In the genomic region with DNA sequence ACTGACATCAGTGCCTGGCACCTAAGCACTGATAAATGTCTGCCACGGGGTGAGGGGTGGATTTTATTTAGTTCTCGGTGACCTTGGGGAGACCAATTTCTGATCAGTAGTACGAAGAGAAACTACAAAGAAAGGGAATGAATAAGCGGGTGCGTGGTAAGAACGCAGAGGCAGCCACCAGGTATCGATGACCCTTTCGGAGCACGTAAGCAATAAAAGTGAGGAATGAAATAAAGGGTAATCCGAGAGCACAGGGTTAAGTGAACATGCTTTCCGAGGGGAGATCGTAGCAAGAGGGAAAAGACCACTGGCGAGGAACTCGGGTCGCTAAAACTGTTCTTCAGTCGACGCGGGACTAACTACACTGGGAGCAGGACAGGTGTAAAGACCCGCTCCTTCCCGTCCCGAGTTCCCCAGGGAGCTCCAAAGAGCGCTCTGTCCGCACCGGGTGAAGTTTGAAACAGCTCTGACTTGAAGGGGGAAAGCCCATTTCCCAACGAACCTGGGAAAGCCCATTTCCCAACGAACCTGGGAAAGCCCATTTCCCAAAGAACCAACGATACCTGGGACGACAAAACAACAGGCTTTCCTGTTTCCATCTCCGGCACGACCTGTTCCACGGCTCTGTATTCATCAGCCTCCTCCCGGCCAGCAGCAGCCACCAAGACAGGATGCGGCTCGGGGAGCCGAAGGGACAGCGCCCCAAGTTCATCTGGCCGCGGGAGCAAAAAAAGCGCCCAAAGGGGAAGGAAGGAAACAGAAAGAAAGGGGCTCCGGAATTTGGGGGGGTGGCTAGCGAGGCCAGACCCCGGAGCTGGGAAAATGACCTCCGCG, we compare ENCODE assay signal across 8 cellular contexts. TPM values are rescaled to one million over a fixed set of nuclear protein-coding genes. Genes with fewer than 3 reads are reported as not detected.
DNase-seq lines count a peak whose midpoint lies in the region; ATAC-seq, FAIRE-seq and TF ChIP-seq lines count a peak whose summit lies in the region.

No MANE protein-coding gene starts in this region.

- intact Hi-C loops in GM12878 (cut with micrococcal nuclease; ENCODE audit: unreplicated experiment) (loop anchor here (5.0 kb wide), 1 partner anchor 166 kb away; no protein-coding TSS in a partner anchor), sciatic nerve (cut with DNase I) (no loop called here)

- H3K27ac ChIP-seq in ACC112 (ENCODE audit: low read depth, low read length) (no peak overlapping the region), GM12878 (ENCODE audit: control insufficient read depth, insufficient read depth) (no peak overlapping the region), keratinocyte (ENCODE audit: control insufficient read depth, insufficient read depth, low read length) (peak overlapping the region; percentile 53)

- H3K9me3 ChIP-seq in GM12878 (replicated peaks; ENCODE audit: control insufficient read depth, insufficient read depth, low read length) (no peaks in the 10 kb centered on the region), keratinocyte (ENCODE audit: control insufficient read depth, low read depth, low read length) (no peaks in the 10 kb centered on the region)

- no peak for TF ChIP-seq RAD21 in GM12878 (IDR thresholded peaks at IDR 0.05; ENCODE audit: insufficient read depth, low read depth, low read length)

- CTCF ChIA-PET in GM12878 (lab: Yijun Ruan, JAX): interaction anchor here (0.7 to 0.9 kb wide), 2 partner anchors 124 to 443 kb away, joined by 3 to 4 read pairs; no protein-coding TSS in a partner anchor

- no peaks in the 10 kb centered on the region for H3K36me3 ChIP-seq in ACC112 (ENCODE audit: insufficient read depth, low read length)
- no peaks in the 10 kb centered on the region for H3K36me3 ChIP-seq in GM12878 (ENCODE audit: control insufficient read depth in 2 of 2, insufficient read depth in 2 of 2, low read length in 1 of 2)
- no peaks in the 10 kb centered on the region for H3K36me3 ChIP-seq in keratinocyte (ENCODE audit: control insufficient read depth in 2 of 2, extremely low read depth in 1 of 2, insufficient read depth in 2 of 2, low read length in 2 of 2)

- in situ Hi-C loops in GM12878 (cut with MboI): no loop called here

- peak overlapping the region; percentile 83 to 98 for H3K4me3 Mint-ChIP-seq in stimulated activated naive B cell treated with anti-CD40 and anti-IgM and Interleukin-4, amounts not matched to agents 10 μg/mL and 1 μg/mL and 100 μg/mL, for 72 hours

- H3K9me1 ChIP-seq in keratinocyte (ENCODE audit: control insufficient read depth, extremely low read depth, insufficient read depth, low read length): no peaks in the 10 kb centered on the region

- BruUV-seq in GM12878 (replicated peaks; lab: Mats Ljungman, UMichigan): no TSS peak

- H4K20me1 ChIP-seq in GM12878 (ENCODE audit: control insufficient read depth, insufficient read depth) (no peaks in the 10 kb centered on the region), keratinocyte (ENCODE audit: control insufficient read depth, extremely low read depth, insufficient read depth, low read length) (no peaks in the 10 kb centered on the region)

- SMC1A ChIA-PET in GM12878 (lab: Charles Lee; ENCODE audit: uncharacterized antibody, unreplicated experiment): interaction anchor here (1.2 kb wide), 1 partner anchor 143 kb away, joined by 3 read pairs; a partner anchor contains a TSS

- RAD21 ChIA-PET in GM12878 (lab: Charles Lee; ENCODE audit: unreplicated experiment): no interaction called here

- no peak for TF ChIP-seq POLR2A in GM12878 (IDR thresholded peaks at IDR 0.05; ENCODE audit: low read depth, low read length)

- H3K4me1 Mint-ChIP-seq in stimulated activated naive B cell treated with anti-CD40 and anti-IgM and Interleukin-4, amounts not matched to agents 10 μg/mL and 1 μg/mL and 100 μg/mL, for 72 hours: peaks cover 13 to 17% of the 10 kb centered on the region in 2 donors

- H3K9ac ChIP-seq in GM12878 (ENCODE audit: control insufficient read depth, insufficient read depth, low read length): peak overlapping the region; percentile 34; the same call in 1 of the 2 replicates
- H3K9ac ChIP-seq in keratinocyte (ENCODE audit: control insufficient read depth, extremely low read depth, insufficient read depth, low read length): peak overlapping the region; percentile 68

- H2AFZ ChIP-seq in ACC112 (ENCODE audit: low read length, unreplicated experiment): no peak overlapping the region
- peak overlapping the region; percentile 89 for H2AFZ ChIP-seq in GM12878 (ENCODE audit: control insufficient read depth, low read depth, low read length)
- peak overlapping the region; percentile 74 for H2AFZ ChIP-seq in keratinocyte (ENCODE audit: control insufficient read depth, low read length)

- peak; percentile 61 for DNase-seq in GM10266 (ENCODE audit: extremely low spot score)
- peak; percentile 37 for DNase-seq in HuH-7 (ENCODE audit: low spot score)
- no peak for DNase-seq in GM12878 (ENCODE audit: low read depth, low spot score)
- DNase-seq in keratinocyte (ENCODE audit: low read depth, low spot score): no peak
- DNase-seq in stimulated activated naive B cell treated with anti-CD40 and anti-IgM and Interleukin-4, amounts not matched to agents 10 μg/mL and 1 μg/mL and 100 μg/mL, for 72 hours: no peak
- DNase-seq in sciatic nerve (ENCODE audit: low spot score): no peak
- no peak for DNase-seq in HCEC 1CT

- ATAC-seq in GM12878 (peak; percentile 59), sciatic nerve (no peak)
- ATAC-seq in stimulated activated naive B cell treated with anti-CD40 and anti-IgM and Interleukin-4, amounts not matched to agents 10 μg/mL and 1 μg/mL and 100 μg/mL, for 72 hours (replicated peaks): peak in 1 of 2 donors; percentile 28

- FAIRE-seq in GM12878 (lab: Jason Lieb, UNC) (no peak), keratinocyte (lab: Jason Lieb, UNC) (no peak)

- dilution Hi-C loops in keratinocyte (cut with MboI; ENCODE audit: extremely low pct_ligation_motif_present, low sequenced_read_pairs): no loop called here

- H3K27me3 ChIP-seq in ACC112 (ENCODE audit: insufficient read depth, low read length): peaks cover 61% of the 10 kb centered on the region
- peaks cover 0 to 8% of the 10 kb centered on the region in 2 experiments; a peak in 3 of 4 replicates for H3K27me3 ChIP-seq in GM12878 (replicated peaks in 1 of 2; ENCODE audit: control insufficient read depth in 2 of 2, insufficient read depth in 2 of 2, low read length in 1 of 2)
- no peaks in the 10 kb centered on the region for H3K27me3 ChIP-seq in keratinocyte (ENCODE audit: control insufficient read depth, extremely low read depth, insufficient read depth, low read length)

- POLR2A ChIA-PET in GM12878 (lab: Charles Lee): no interaction called here

- H3K27me3 Mint-ChIP-seq in stimulated activated naive B cell treated with anti-CD40 and anti-IgM and Interleukin-4, amounts not matched to agents 10 μg/mL and 1 μg/mL and 100 μg/mL, for 72 hours: peaks cover 49 to 57% of the 10 kb centered on the region in 2 donors

- H3K27ac Mint-ChIP-seq in stimulated activated naive B cell treated with anti-CD40 and anti-IgM and Interleukin-4, amounts not matched to agents 10 μg/mL and 1 μg/mL and 100 μg/mL, for 72 hours: peak overlapping the region; percentile 59

- H3K79me2 ChIP-seq in ACC112 (ENCODE audit: control insufficient read depth, insufficient read depth, low read length, unreplicated experiment): no peaks in the 10 kb centered on the region
- H3K79me2 ChIP-seq in GM12878 (ENCODE audit: control insufficient read depth, insufficient read depth, low read length): no peaks in the 10 kb centered on the region
- no peaks in the 10 kb centered on the region for H3K79me2 ChIP-seq in keratinocyte (ENCODE audit: control insufficient read depth, insufficient read depth, low read length)

- peaks cover 0 to 4% of the 10 kb centered on the region in 2 donors for H3K36me3 Mint-ChIP-seq in stimulated activated naive B cell treated with anti-CD40 and anti-IgM and Interleukin-4, amounts not matched to agents 10 μg/mL and 1 μg/mL and 100 μg/mL, for 72 hours

- TF ChIP-seq CTCF in GM10266 (IDR thresholded peaks at IDR 0.05; ENCODE audit: control insufficient read depth, insufficient read depth, low read depth, missing control alignments) (peak; percentile 0), GM12878 (IDR thresholded peaks at IDR 0.05 in 2 of 3, conservative IDR thresholded peaks at IDR 0.05 in 1 of 3; ENCODE audit: control insufficient read depth in 2 of 3, extremely low read depth in 1 of 3, insufficient read depth in 1 of 3, low read depth in 3 of 3, low read length in 3 of 3) (no peak), keratinocyte (optimal IDR thresholded peaks at IDR 0.05 in 1 of 3, IDR thresholded peaks at IDR 0.05 in 1 of 3, conservative IDR thresholded peaks at IDR 0.05 in 1 of 3; ENCODE audit: extremely low read depth in 1 of 3, insufficient read depth in 2 of 3, low read length in 3 of 3) (no peak)

- H3K4me1 ChIP-seq in ACC112 (ENCODE audit: control insufficient read depth, insufficient read depth, low read length, unreplicated experiment): peaks cover 5% of the 10 kb centered on the region
- no peaks in the 10 kb centered on the region for H3K4me1 ChIP-seq in GM12878 (ENCODE audit: control insufficient read depth, insufficient read depth, low read length)
- H3K4me1 ChIP-seq in keratinocyte (ENCODE audit: control insufficient read depth, extremely low read depth, insufficient read depth, low read length): peaks cover 9% of the 10 kb centered on the region

- H3K9me3 Mint-ChIP-seq in stimulated activated naive B cell treated with anti-CD40 and anti-IgM and Interleukin-4, amounts not matched to agents 10 μg/mL and 1 μg/mL and 100 μg/mL, for 72 hours: no peaks in the 10 kb centered on the region

- WGBS in GM12878 (ENCODE audit: insufficient coverage, insufficient replicate concordance, low lambda C conversion rate, missing lambda C conversion rate): 46% methylated on average over 38 of the region's 44 CpGs

- TF ChIP-seq EP300 in GM12878 (IDR thresholded peaks at IDR 0.05; ENCODE audit: borderline replicate concordance in 1 of 2, control insufficient read depth in 1 of 2, low read depth in 2 of 2, low read length in 2 of 2): no peak

- H3K4me2 ChIP-seq in GM12878 (ENCODE audit: control insufficient read depth, insufficient read depth): peak overlapping the region; percentile 98
- H3K4me2 ChIP-seq in keratinocyte (ENCODE audit: control insufficient read depth, extremely low read depth, insufficient read depth, low read depth, low read length): peak overlapping the region; percentile 67

- peak overlapping the region; percentile 81 for H3K4me3 ChIP-seq in ACC112 (ENCODE audit: low read depth, low read length)
- H3K4me3 ChIP-seq in GM12878: peak overlapping the region; percentile 94
- peak overlapping the region; percentile 78 to 86 (median 80) for H3K4me3 ChIP-seq in keratinocyte (ENCODE audit: control insufficient read depth in 2 of 3, extremely low read depth in 1 of 3, insufficient read depth in 2 of 3, low read depth in 1 of 3, low read length in 3 of 3)

RNA-seq across cellular contexts. Expression of a gene that starts 1.0 kb away (rescaled TPM):
- total RNA-seq in GM12878 (2013; cell fraction: nucleolus; rRNA removed): 1.3 and 2.9 TPM in 2 replicates
- total RNA-seq in GM12878 (2014; rRNA removed) (0.68 and 1.3 TPM in 2 replicates), GM12878 (2014; rRNA removed; fragmentation: Illumina TruSeq; extraction: Trizol) (0.97 and 1.1 TPM in 2 replicates), GM12878 (2021) (0.95 and 1.1 TPM in 2 replicates), sciatic nerve (32.1 TPM)
- polyA plus RNA-seq in GM12878 (2011; ENCODE audit: low read depth): 0.52 TPM
- polyA plus RNA-seq in GM12878 (2011; rRNA removed) (0.27 and 1.0 TPM in 2 replicates), GM12878 (2014; fragmentation: Illumina TruSeq; extraction: Trizol) (0.78 and 0.90 TPM in 2 replicates), GM12878 (2014; fragmentation: Nextera tagmentation; extraction: Ambion mirVana) (under 1 TPM; 0.26 to 0.27 TPM), GM12878 (2014; rRNA removed) (0.44 and 1.1 TPM in 2 replicates), GM12878 (2016; fragmentation: Nextera tagmentation; extraction: Ambion mirVana) (1 to 10 TPM; 1.1 to 1.2 TPM), keratinocyte (7.5 to 12.6 TPM (median 12.0 TPM) in 3 replicates)
- polyA plus RNA-seq in GM12878 (2011; cell fraction: cytosol; rRNA removed): 0.13 and 0.18 TPM in 2 replicates
- 1.1 and 1.2 TPM in 2 replicates for polyA plus RNA-seq in GM12878 (2011; cell fraction: nucleus; rRNA removed)
- polyA plus RNA-seq in GM12878 (2012): 0.24 and 0.31 TPM in 2 replicates
- polyA minus RNA-seq in GM12878 (2011; rRNA and poly(A)+ RNA removed): 0.21 and 0.73 TPM in 2 replicates
- not detected in 2 replicates for polyA minus RNA-seq in GM12878 (2011; cell fraction: cytosol; rRNA and poly(A)+ RNA removed)
- 0.12 and 0.19 TPM in 2 replicates for polyA minus RNA-seq in GM12878 (2011; cell fraction: nucleus; rRNA and poly(A)+ RNA removed)
- 20.1 TPM for polyA plus RNA-seq in keratinocyte (2011; ENCODE audit: low read depth)
- 4.3 and 8.9 TPM in 2 replicates for polyA plus RNA-seq in keratinocyte (2011; cell fraction: cytosol; rRNA removed)
- polyA plus RNA-seq in keratinocyte (2011; cell fraction: nucleus; rRNA removed): 13.9 and 17.8 TPM in 2 replicates
- polyA plus RNA-seq in keratinocyte (2012; ENCODE audit: low replicate concordance): 7.2 and 31.3 TPM in 2 replicates
- polyA minus RNA-seq in keratinocyte: 5.4 to 16.9 TPM (median 13.7 TPM) in 3 replicates
- polyA minus RNA-seq in keratinocyte (2011; cell fraction: cytosol; rRNA and poly(A)+ RNA removed): 6.1 TPM
- 17.7 and 29.4 TPM in 2 replicates for polyA minus RNA-seq in keratinocyte (2011; cell fraction: nucleus; rRNA and poly(A)+ RNA removed)

Comparison
In these comparisons a context has a peak if more than half of its experiments do, and no peak if none do; other contexts are left out.
1. DNase-seq: peak in GM10266 (single experiment) and HuH-7 (single experiment); none in GM12878 (single experiment), keratinocyte (single experiment), stimulated activated naive B cell treated with anti-CD40 and anti-IgM and Interleukin-4, amounts not matched to agents 10 μg/mL and 1 μg/mL and 100 μg/mL, for 72 hours (single experiment), sciatic nerve (single experiment) and HCEC 1CT (single experiment).
2. Peak in every context shown above with its lines, with median percentiles within 50 percentile points of each other: H3K4me3 ChIP-seq.